In genomic region chr12:106774808-106775524, GRCh38 we compare ENCODE assay signal across 8 cellular contexts. TPM values are rescaled to one million over a fixed set of nuclear protein-coding genes. Genes with fewer than 3 reads are reported as not detected.
DNase-seq lines count a peak whose midpoint lies in the region; ATAC-seq and TF ChIP-seq lines count a peak whose summit lies in the region.

No MANE protein-coding gene starts in this region.

- H3K79me2 ChIP-seq in neural progenitor cell (ENCODE audit: low read depth) = peaks cover 54% of the 10 kb centered on the region

- H3K9me3 Mint-ChIP-seq in effector memory CD8-positive, alpha-beta T cell = no peaks in the 10 kb centered on the region
- H3K9me3 Mint-ChIP-seq in neural progenitor cell = no peaks in the 10 kb centered on the region

- peak overlapping the region; percentile 99 to 100 for H3K27ac Mint-ChIP-seq in effector memory CD8-positive, alpha-beta T cell
- peak overlapping the region; percentile 85 for H3K27ac Mint-ChIP-seq in neural progenitor cell

- peaks cover 36 to 41% of the 10 kb centered on the region in 2 donors for H3K4me1 Mint-ChIP-seq in effector memory CD8-positive, alpha-beta T cell (ENCODE audit: low read depth in 2 of 2)
- H3K4me1 Mint-ChIP-seq in neural progenitor cell = peaks cover 44% of the 10 kb centered on the region

- no peaks in the 10 kb centered on the region for H3K27me3 ChIP-seq in neural progenitor cell

- H3K36me3 ChIP-seq in ES-I3 (ENCODE audit: insufficient read depth, low read length) (no peaks in the 10 kb centered on the region), neural progenitor cell (no peaks in the 10 kb centered on the region)

- peaks cover 27% of the 10 kb centered on the region for H3F3A ChIP-seq in neural progenitor cell (ENCODE audit: low read depth)

- H3K27ac ChIP-seq in neural progenitor cell = peak overlapping the region; percentile 90

- peak overlapping the region; percentile 92 for H3K4me2 ChIP-seq in neural progenitor cell

- H3K36me3 Mint-ChIP-seq in effector memory CD8-positive, alpha-beta T cell (ENCODE audit: insufficient read depth) = peaks cover 8% of the 10 kb centered on the region
- peaks cover 13% of the 10 kb centered on the region for H3K36me3 Mint-ChIP-seq in neural progenitor cell

- TF ChIP-seq CTCF in neural progenitor cell (IDR thresholded peaks at IDR 0.05) = no peak

- H3K4me3 Mint-ChIP-seq in effector memory CD8-positive, alpha-beta T cell = peak overlapping the region; percentile 93 to 95
- H3K4me3 Mint-ChIP-seq in neural progenitor cell = peak overlapping the region; percentile 96

- peaks cover 18% of the 10 kb centered on the region for H3K4me1 ChIP-seq in ES-I3 (ENCODE audit: insufficient read depth, low read length)
- peaks cover 9% of the 10 kb centered on the region for H3K4me1 ChIP-seq in neural progenitor cell

- peak overlapping the region; percentile 89 for H3K4me3 ChIP-seq in neural progenitor cell

- H3K9me3 ChIP-seq in ES-I3 (ENCODE audit: control insufficient read depth, insufficient read depth, low read length) (no peaks in the 10 kb centered on the region), neural progenitor cell (ENCODE audit: low read depth) (no peaks in the 10 kb centered on the region)

- H2AFZ ChIP-seq in neural progenitor cell (replicated peaks) = peak overlapping the region; percentile 93

- ATAC-seq in GM21825 (IDR thresholded peaks at IDR 0.05; ENCODE audit: unreplicated experiment) = peak; percentile 1
- peak; percentile 9 for ATAC-seq in effector memory CD8-positive, alpha-beta T cell (replicated peaks)

- no peaks in the 10 kb centered on the region for H3K27me3 Mint-ChIP-seq in effector memory CD8-positive, alpha-beta T cell
- H3K27me3 Mint-ChIP-seq in neural progenitor cell (ENCODE audit: insufficient read depth, low read depth) = peaks cover 6% of the 10 kb centered on the region

- DNase-seq in RKO (ENCODE audit: low spot score) (peak; percentile 45), neural progenitor cell (ENCODE audit: low spot score) (no peak), glomerular visceral epithelial cell (ENCODE audit: extremely low spot score) (no peak), MV-4-11 (lab: John Stamatoyannopoulos, UW) (no peak)
- peak in 1 of 3 experiments; percentile 16 for DNase-seq in effector memory CD8-positive, alpha-beta T cell
- DNase-seq in NK-92 treated with Interleukin-12 subunit alpha and Interleukin-12 subunit beta, amount 100 ng/mL, for 24 hours (lab: John Stamatoyannopoulos, UW) = no peak

- H3K9ac ChIP-seq in ES-I3 (ENCODE audit: low read depth, low read length) (peak overlapping the region; percentile 76), neural progenitor cell (peak overlapping the region; percentile 62)

- peaks cover 34% of the 10 kb centered on the region for H4K20me1 ChIP-seq in neural progenitor cell (ENCODE audit: low read depth)

RNA-seq across cellular contexts. Expression of gene RIC8B, which starts 0.5 kb away (rescaled TPM):
- 21.2 and 33.2 TPM in 2 replicates for total RNA-seq in neural progenitor cell (ENCODE audit: low replicate concordance)
